ENCODE assay signal across 1 cellular context in genomic region chr5:115602585-115603125, GRCh38.
TF ChIP-seq lines count a peak whose summit lies in the region.

No MANE protein-coding gene starts in this region.

TF ChIP-seq in GM23338, 12 proteins besides CTCF, POLR2A, EP300 and RAD21 (continued from another document):
- TF ChIP-seq ZNF462 (CRISPR knock-in tag; IDR thresholded peaks at IDR 0.05) (no peak), POLR2AphosphoS5 (IDR thresholded peaks at IDR 0.05; ENCODE audit: low read depth) (no peak), NANOG (IDR thresholded peaks at IDR 0.05; ENCODE audit: borderline replicate concordance) (no peak), EZH2 (IDR thresholded peaks at IDR 0.05; ENCODE audit: low read depth, unreplicated experiment) (no peak), JUNB (IDR thresholded peaks at IDR 0.05; ENCODE audit: unreplicated experiment) (no peak), ZNF114 (CRISPR knock-in tag; IDR thresholded peaks at IDR 0.05) (no peak)
